Comparison of ENCODE assay signal across 1 cellular context in genomic region chr7:135774284-135774683, GRCh38.
TF ChIP-seq lines count a peak whose summit lies in the region.

No MANE protein-coding gene starts in this region.

TF ChIP-seq in H1, 55 proteins besides CTCF, POLR2A, EP300 and RAD21:
- TF ChIP-seq CBX8 (IDR thresholded peaks at IDR 0.05; ENCODE audit: borderline replicate concordance, low read depth, low read length) (no peak), HDAC2 (IDR thresholded peaks at IDR 0.05; ENCODE audit: borderline replicate concordance in 1 of 2, low read depth in 2 of 2, low read length in 2 of 2) (no peak), GABPA (IDR thresholded peaks at IDR 0.05; ENCODE audit: borderline replicate concordance, insufficient read depth, low read length) (no peak), EGR1 (IDR thresholded peaks at IDR 0.05; ENCODE audit: borderline replicate concordance, low read depth, low read length) (no peak), RBBP5 (IDR thresholded peaks at IDR 0.05; ENCODE audit: borderline replicate concordance, low read depth, low read length) (no peak), CREB1 (IDR thresholded peaks at IDR 0.05) (no peak), SP1 (IDR thresholded peaks at IDR 0.05; ENCODE audit: low read depth, low read length) (no peak), GTF2F1 (IDR thresholded peaks at IDR 0.05; ENCODE audit: borderline replicate concordance, low read depth, low read length) (no peak), MAFK (IDR thresholded peaks at IDR 0.05; ENCODE audit: low read depth, low read length) (no peak), SUZ12 (IDR thresholded peaks at IDR 0.05; ENCODE audit: low read length) (no peak)
- TF ChIP-seq, protein P1, sequence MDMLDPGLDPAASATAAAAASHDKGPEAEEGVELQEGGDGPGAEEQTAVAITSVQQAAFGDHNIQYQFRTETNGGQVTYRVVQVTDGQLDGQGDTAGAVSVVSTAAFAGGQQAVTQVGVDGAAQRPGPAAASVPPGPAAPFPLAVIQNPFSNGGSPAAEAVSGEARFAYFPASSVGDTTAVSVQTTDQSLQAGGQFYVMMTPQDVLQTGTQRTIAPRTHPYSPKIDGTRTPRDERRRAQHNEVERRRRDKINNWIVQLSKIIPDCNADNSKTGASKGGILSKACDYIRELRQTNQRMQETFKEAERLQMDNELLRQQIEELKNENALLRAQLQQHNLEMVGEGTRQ (IDR thresholded peaks at IDR 0.05; ENCODE audit: low read length), result no peak
